14 cellular contexts compared by ENCODE assay signal in genomic region chr17:68459030-68459376, GRCh38. TPM values are rescaled to one million over a fixed set of nuclear protein-coding genes. Genes with fewer than 3 reads are reported as not detected.
A peak's percentile ranks its signal among the peaks of the same experiment; 100 is the strongest.
DNase-seq lines count a peak whose midpoint lies in the region; ATAC-seq and TF ChIP-seq lines count a peak whose summit lies in the region.
"Had no signal": no experiment of that assay in that cellular context is flagged by ENCODE, and none has a peak within 500 bp of the region (broad histone marks: within the 10 kb centered on the region; RNA-seq: fewer than 3 reads in every experiment).

No MANE protein-coding gene starts in this region.

- H3K4me2 ChIP-seq in DOHH2 (ENCODE audit: low read length) = peak overlapping the region; percentile 78

- H3F3A ChIP-seq in DOHH2 (ENCODE audit: control insufficient read depth, insufficient read depth) = peaks cover 4% of the 10 kb centered on the region; the same call in 1 of the 2 replicates

- no peaks in the 10 kb centered on the region for H3K9me3 ChIP-seq in DOHH2 (ENCODE audit: control insufficient read depth, insufficient read depth, low read length)
- H3K9me3 ChIP-seq: SK-N-SH, upper lobe of right lung had no signal

- ATAC-seq in GM18867 (IDR thresholded peaks at IDR 0.05; ENCODE audit: unreplicated experiment) (peak; percentile 28), HG02973 (IDR thresholded peaks at IDR 0.05; ENCODE audit: unreplicated experiment) (peak; percentile 18), GM19324 (IDR thresholded peaks at IDR 0.05; ENCODE audit: low FRiP score, unreplicated experiment) (no peak)
- no peak for ATAC-seq in activated T-helper 17 cell treated with anti-CD3 and anti-CD28 coated beads, Interleukin-2, amount 50 U/mL, for 72 hours (replicated peaks)
- ATAC-seq: upper lobe of right lung had no signal

- peak overlapping the region; percentile 80 for H3K4me3 Mint-ChIP-seq in activated T-helper 17 cell treated with anti-CD3 and anti-CD28 coated beads, Interleukin-2, amount 50 U/mL, for 72 hours

- H3K4me1 Mint-ChIP-seq in activated T-helper 17 cell treated with anti-CD3 and anti-CD28 coated beads, Interleukin-2, amount 50 U/mL, for 72 hours = peaks cover 38% of the 10 kb centered on the region

- H3K27me3 ChIP-seq in DOHH2 (ENCODE audit: control insufficient read depth, low read length) = 0 out of 2 replicates have a peak, but pooled peaks cover 5% of the 10 kb centered on the region
- H3K27me3 ChIP-seq: upper lobe of right lung had no signal

- H3K79me2 ChIP-seq in DOHH2 (ENCODE audit: control insufficient read depth, low read length) = no peaks in the 10 kb centered on the region

- no peaks in the 10 kb centered on the region for H3K9me2 ChIP-seq in DOHH2 (replicated peaks; ENCODE audit: control insufficient read depth, low read length)
- H3K9me2 ChIP-seq: SK-N-SH had no signal

- peak overlapping the region; percentile 40 for H3K27ac Mint-ChIP-seq in activated T-helper 17 cell treated with anti-CD3 and anti-CD28 coated beads, Interleukin-2, amount 50 U/mL, for 72 hours

- H3K36me3 ChIP-seq in DOHH2 (ENCODE audit: control insufficient read depth, low read length) = no peaks in the 10 kb centered on the region
- H3K36me3 ChIP-seq: upper lobe of right lung had no signal

- no peaks in the 10 kb centered on the region for H3K9me3 Mint-ChIP-seq in activated T-helper 17 cell treated with anti-CD3 and anti-CD28 coated beads, Interleukin-2, amount 50 U/mL, for 72 hours

- no peak overlapping the region for H3K4me3 ChIP-seq in DOHH2 (ENCODE audit: low read length)

- H4K20me1 ChIP-seq in DOHH2 (ENCODE audit: control insufficient read depth, insufficient read depth, low read depth, low read length) = no peaks in the 10 kb centered on the region

- no peak overlapping the region for H3K27ac ChIP-seq in DOHH2 (ENCODE audit: low read depth, low read length)
- H3K27ac ChIP-seq: upper lobe of right lung had no signal

- TF ChIP-seq CTCF in DOHH2 (IDR thresholded peaks at IDR 0.05; ENCODE audit: low read depth, low read length, poor library complexity, severe bottlenecking) = no peak

- peaks cover 60% of the 10 kb centered on the region for H3K4me1 ChIP-seq in DOHH2 (ENCODE audit: control insufficient read depth, low read length)

- no peaks in the 10 kb centered on the region for H3K36me3 Mint-ChIP-seq in activated T-helper 17 cell treated with anti-CD3 and anti-CD28 coated beads, Interleukin-2, amount 50 U/mL, for 72 hours (ENCODE audit: low read depth)

- DNase-seq in amniotic stem cell (lab: John Stamatoyannopoulos, UW) (no peak), NCI-H1930 (lab: John Stamatoyannopoulos, UW) (no peak)
- DNase-seq in stimulated activated CD4-positive, alpha-beta T cell treated with anti-CD3 and anti-CD28 coated beads, Interleukin-15, amount 100 ng/mL, for 24 hours = no peak
- DNase-seq: activated CD4-positive, CD25-positive, alpha-beta regulatory T cell treated with anti-CD3 and anti-CD28 coated beads, Interleukin-2, amount 50 U/mL, for 72 hours; hypothalamus; NCI-H1048; NCI-H524; SK-N-SH; upper lobe of right lung had no signal

- H3K27me3 Mint-ChIP-seq in activated T-helper 17 cell treated with anti-CD3 and anti-CD28 coated beads, Interleukin-2, amount 50 U/mL, for 72 hours = no peaks in the 10 kb centered on the region

RNA-seq across cellular contexts. Expression of gene WIPI1, which starts 1.7 kb away (rescaled TPM):
- 10 to 100 TPM in 1 of 2 donors, 1 to 10 TPM in 1; 8.6 to 25.6 TPM for total RNA-seq in activated T-helper 17 cell treated with anti-CD3 and anti-CD28 coated beads, Interleukin-2, amount 50 U/mL, for 72 hours

RNA-seq across cellular contexts. Expression of gene PRKAR1A, which starts 53.2 kb away (rescaled TPM):
- total RNA-seq in activated T-helper 17 cell treated with anti-CD3 and anti-CD28 coated beads, Interleukin-2, amount 50 U/mL, for 72 hours = 100 to 1,000 TPM; 175 to 186 TPM

Comparison
In these comparisons a context has a peak if more than half of its experiments do, and no peak if none do; other contexts are left out.
1. ATAC-seq: peak in GM18867 (single experiment) and HG02973 (single experiment); none in activated T-helper 17 cell treated with anti-CD3 and anti-CD28 coated beads, Interleukin-2, amount 50 U/mL, for 72 hours (single experiment) and GM19324 (single experiment).